In genomic region chr6:44044940-44045671, GRCh38 we compare ENCODE assay signal across 1 cellular context.
TF ChIP-seq lines count a peak whose summit lies in the region.

No MANE protein-coding gene starts in this region.

TF ChIP-seq in IMR-90, 13 proteins besides CTCF, POLR2A, EP300 and RAD21 (continued from another document):
- TF ChIP-seq FOS (IDR thresholded peaks at IDR 0.05; ENCODE audit: low read depth, low read length) (no peak), BHLHE40 (IDR thresholded peaks at IDR 0.05; ENCODE audit: low read depth, low read length) (no peak), MAFK (IDR thresholded peaks at IDR 0.05; ENCODE audit: low read depth, low read length) (no peak), USF2 (IDR thresholded peaks at IDR 0.05; ENCODE audit: low read depth, low read length) (no peak)
